ENCODE assay signal across 7 cellular contexts in genomic region chr17:74379495-74380085, GRCh38. TPM values are rescaled to one million over a fixed set of nuclear protein-coding genes. Genes with fewer than 3 reads are reported as not detected.
DNase-seq lines count a peak whose midpoint lies in the region; ATAC-seq and TF ChIP-seq lines count a peak whose summit lies in the region.

No MANE protein-coding gene starts in this region.

- H2AFZ ChIP-seq in neural cell (ENCODE audit: low read depth, low read length), result no peak overlapping the region

- no peaks in the 10 kb centered on the region for H3K9me3 Mint-ChIP-seq in activated T-helper 2 cell treated with anti-CD3 and anti-CD28 coated beads, Interferon-gamma antibody, Interleukin-2, Interleukin-4, amounts not matched to agents 10 μg/mL and 5 μg/mL and 100 μg/mL, durations not matched to agents 14 hours and 24 hours and 36 hours

- TF ChIP-seq EP300 in neural cell (conservative IDR thresholded peaks at IDR 0.05; ENCODE audit: poor library complexity, severe bottlenecking), result no peak

- H3K4me3 ChIP-seq in fibroblast of villous mesenchyme (ENCODE audit: low read depth, low read length) (no peak overlapping the region), neural cell (ENCODE audit: low read length) (no peak overlapping the region)

- TF ChIP-seq POLR2A in GM18505 (IDR thresholded peaks at IDR 0.05; ENCODE audit: borderline replicate concordance, extremely low read depth, insufficient read depth, insufficient read length), result no peak

- no peaks in the 10 kb centered on the region for H3K4me1 Mint-ChIP-seq in activated T-helper 2 cell treated with anti-CD3 and anti-CD28 coated beads, Interferon-gamma antibody, Interleukin-2, Interleukin-4, amounts not matched to agents 10 μg/mL and 5 μg/mL and 100 μg/mL, durations not matched to agents 14 hours and 24 hours and 36 hours (ENCODE audit: low read depth)

- H3K27me3 Mint-ChIP-seq in activated T-helper 2 cell treated with anti-CD3 and anti-CD28 coated beads, Interferon-gamma antibody, Interleukin-2, Interleukin-4, amounts not matched to agents 10 μg/mL and 5 μg/mL and 100 μg/mL, durations not matched to agents 14 hours and 24 hours and 36 hours (ENCODE audit: low read depth), result peaks cover 7% of the 10 kb centered on the region

- intact Hi-C loops in activated T-helper 2 cell treated with anti-CD3 and anti-CD28 coated beads, Interferon-gamma antibody, Interleukin-2, Interleukin-4, amounts not matched to agents 10 μg/mL and 5 μg/mL and 100 μg/mL, durations not matched to agents 14 hours and 24 hours and 36 hours (cut with micrococcal nuclease), result loop anchor here (1.0 kb wide), 3 partner anchors 78 to 154 kb away; no protein-coding TSS in a partner anchor

- peak; percentile 88 for TF ChIP-seq RAD21 in neural cell (conservative IDR thresholded peaks at IDR 0.05)

- H3K4me2 ChIP-seq in neural cell (ENCODE audit: low read length), result no peak overlapping the region

- H3K27ac ChIP-seq in neural cell (ENCODE audit: low read length), result no peak overlapping the region

- no peak overlapping the region for H3K4me3 Mint-ChIP-seq in activated T-helper 2 cell treated with anti-CD3 and anti-CD28 coated beads, Interferon-gamma antibody, Interleukin-2, Interleukin-4, amounts not matched to agents 10 μg/mL and 5 μg/mL and 100 μg/mL, durations not matched to agents 14 hours and 24 hours and 36 hours (ENCODE audit: low read depth)

- H3K27me3 ChIP-seq in neural cell (ENCODE audit: insufficient read depth, low read depth, low read length), result no peaks in the 10 kb centered on the region

- peak; percentile 84 for TF ChIP-seq CTCF in LNCAP (IDR thresholded peaks at IDR 0.05)
- TF ChIP-seq CTCF in fibroblast of villous mesenchyme (IDR thresholded peaks at IDR 0.05; ENCODE audit: insufficient read depth, low read depth, low read length), result peak; percentile 81
- peak; percentile 85 for TF ChIP-seq CTCF in neural cell (IDR thresholded peaks at IDR 0.05; ENCODE audit: poor library complexity, severe bottlenecking)

- H3K9me2 ChIP-seq in neural cell (ENCODE audit: insufficient read depth, low read length), result no peaks in the 10 kb centered on the region

- no peaks in the 10 kb centered on the region for H3F3A ChIP-seq in neural cell (ENCODE audit: insufficient read depth, low read length, poor library complexity, severe bottlenecking)

- H3K27ac Mint-ChIP-seq in activated T-helper 2 cell treated with anti-CD3 and anti-CD28 coated beads, Interferon-gamma antibody, Interleukin-2, Interleukin-4, amounts not matched to agents 10 μg/mL and 5 μg/mL and 100 μg/mL, durations not matched to agents 14 hours and 24 hours and 36 hours, result no peak overlapping the region

- H3K9me3 ChIP-seq in neural cell (ENCODE audit: low read length), result no peaks in the 10 kb centered on the region

- H3K79me2 ChIP-seq in neural cell (replicated peaks; ENCODE audit: insufficient read depth, low read length), result no peaks in the 10 kb centered on the region

- no peak overlapping the region for H3K9ac ChIP-seq in neural cell (ENCODE audit: low read length)

- no peaks in the 10 kb centered on the region for H3K36me3 ChIP-seq in neural cell (ENCODE audit: insufficient read depth, low read length)

- DNase-seq in RPMI7951 (ENCODE audit: low read depth), result peak; percentile 71
- DNase-seq in activated T-helper 2 cell treated with anti-CD3 and anti-CD28 coated beads, Interferon-gamma antibody, Interleukin-2, Interleukin-4, amounts not matched to agents 10 μg/mL and 5 μg/mL and 100 μg/mL, durations not matched to agents 14 hours and 24 hours and 36 hours (ENCODE audit: low spot score), result peak; percentile 82
- DNase-seq in fibroblast of villous mesenchyme (ENCODE audit: low read depth), result peak; percentile 77
- DNase-seq in stimulated activated naive CD4-positive, alpha-beta T cell (lab: John Stamatoyannopoulos, UW), result peak; percentile 69 to 91 (median 86)

- ATAC-seq in GM18505 (IDR thresholded peaks at IDR 0.05; ENCODE audit: unreplicated experiment), result peak; percentile 60

- no peaks in the 10 kb centered on the region for H4K20me1 ChIP-seq in neural cell (ENCODE audit: insufficient read depth)

- H3K36me3 Mint-ChIP-seq in activated T-helper 2 cell treated with anti-CD3 and anti-CD28 coated beads, Interferon-gamma antibody, Interleukin-2, Interleukin-4, amounts not matched to agents 10 μg/mL and 5 μg/mL and 100 μg/mL, durations not matched to agents 14 hours and 24 hours and 36 hours (ENCODE audit: low read depth), result no peaks in the 10 kb centered on the region

TF ChIP-seq in neural cell, 6 proteins besides CTCF, POLR2A, EP300 and RAD21:
- TF ChIP-seq REST (IDR thresholded peaks at IDR 0.05; ENCODE audit: borderline replicate concordance), result no peak
- no peak for TF ChIP-seq EZH2 (IDR thresholded peaks at IDR 0.05; ENCODE audit: borderline replicate concordance, insufficient read depth, low read length, poor library complexity, severe bottlenecking)
- peak; percentile 91 for TF ChIP-seq SMC3 (conservative IDR thresholded peaks at IDR 0.05; ENCODE audit: poor library complexity)

RNA-seq across cellular contexts. Expression of gene GPR142, which starts 12.3 kb away (rescaled TPM):
- not detected in 2 replicates for total RNA-seq in RPMI7951 (2014; rRNA removed; shearing (Covaris generic))
- total RNA-seq in activated T-helper 2 cell treated with anti-CD3 and anti-CD28 coated beads, Interferon-gamma antibody, Interleukin-2, Interleukin-4, amounts not matched to agents 10 μg/mL and 5 μg/mL and 100 μg/mL, durations not matched to agents 14 hours and 24 hours and 36 hours, result not detected in 2 replicates
- total RNA-seq in fibroblast of villous mesenchyme, result not detected in 2 replicates
- not detected in 2 replicates for polyA plus RNA-seq in neural cell
- not detected in 2 replicates for polyA minus RNA-seq in neural cell

RNA-seq across cellular contexts. Expression of gene BTBD17, which starts 17.9 kb away (rescaled TPM):
- not detected in 2 replicates for total RNA-seq in RPMI7951 (2014; rRNA removed; shearing (Covaris generic))
- total RNA-seq in activated T-helper 2 cell treated with anti-CD3 and anti-CD28 coated beads, Interferon-gamma antibody, Interleukin-2, Interleukin-4, amounts not matched to agents 10 μg/mL and 5 μg/mL and 100 μg/mL, durations not matched to agents 14 hours and 24 hours and 36 hours, result not detected in 2 replicates
- total RNA-seq in fibroblast of villous mesenchyme, result not detected in 2 replicates
- polyA plus RNA-seq in neural cell, result 5.3 and 8.5 TPM in 2 replicates
- 6.0 and 7.1 TPM in 2 replicates for polyA minus RNA-seq in neural cell

RNA-seq across cellular contexts. Expression of gene GPRC5C, which starts 52.3 kb away (rescaled TPM):
- total RNA-seq in RPMI7951 (2014; rRNA removed; shearing (Covaris generic)), result 133 and 154 TPM in 2 replicates
- total RNA-seq in activated T-helper 2 cell treated with anti-CD3 and anti-CD28 coated beads, Interferon-gamma antibody, Interleukin-2, Interleukin-4, amounts not matched to agents 10 μg/mL and 5 μg/mL and 100 μg/mL, durations not matched to agents 14 hours and 24 hours and 36 hours, result 0.44 and 0.89 TPM in 2 replicates
- total RNA-seq in fibroblast of villous mesenchyme, result 0.43 and 1.3 TPM in 2 replicates
- 10.8 and 12.8 TPM in 2 replicates for polyA plus RNA-seq in neural cell
- 7.5 and 8.1 TPM in 2 replicates for polyA minus RNA-seq in neural cell

RNA-seq across cellular contexts. Expression of gene KIF19, which starts 53.6 kb away (rescaled TPM):
- total RNA-seq in RPMI7951 (2014; rRNA removed; shearing (Covaris generic)), result not detected in 2 replicates
- 0.14 TPM in 1 of 2 replicates, not detected in the other for total RNA-seq in activated T-helper 2 cell treated with anti-CD3 and anti-CD28 coated beads, Interferon-gamma antibody, Interleukin-2, Interleukin-4, amounts not matched to agents 10 μg/mL and 5 μg/mL and 100 μg/mL, durations not matched to agents 14 hours and 24 hours and 36 hours
- total RNA-seq in fibroblast of villous mesenchyme, result not detected in 2 replicates
- polyA plus RNA-seq in neural cell, result not detected in 2 replicates
- polyA minus RNA-seq in neural cell, result not detected in 2 replicates

Comparison
In these comparisons a context has a peak if more than half of its experiments do, and no peak if none do; other contexts are left out.
1. RNA of gene GPRC5C, which starts 52.3 kb away (total RNA-seq): 133 to 154 TPM in RPMI7951; 0.44 to 0.89 TPM in activated T-helper 2 cell treated with anti-CD3 and anti-CD28 coated beads, Interferon-gamma antibody, Interleukin-2, Interleukin-4, amounts not matched to agents 10 μg/mL and 5 μg/mL and 100 μg/mL, durations not matched to agents 14 hours and 24 hours and 36 hours and 0.43 to 1.3 TPM in fibroblast of villous mesenchyme; every median in the first group is over 10 times any median in the second.
2. Peak in every context shown above with its lines, with median percentiles within 50 percentile points of each other: CTCF ChIP-seq and DNase-seq.